In genomic region chr1:69845655-69846054, GRCh38 we compare ENCODE assay signal across 4 cellular contexts.
"Had no signal": no experiment of that assay in that cellular context is flagged by ENCODE, and none has a peak within 500 bp of the region (broad histone marks: within the 10 kb centered on the region; RNA-seq: fewer than 3 reads in every experiment).

No MANE protein-coding gene starts in this region.

- H3K4me2 ChIP-seq: GM23338 had no signal

- H3K4me3 ChIP-seq: GM23338 had no signal

- DNase-seq: H9, HCEC 1CT, KBM-7 had no signal

- ATAC-seq: GM23338 had no signal

- H2AFZ ChIP-seq: GM23338 had no signal
